Comparison of ENCODE assay signal across 13 cellular contexts in genomic region chrX:150508018-150508417, GRCh38.
A peak's percentile ranks its signal among the peaks of the same experiment; 100 is the strongest.
DNase-seq lines count a peak whose midpoint lies in the region; ATAC-seq, FAIRE-seq and TF ChIP-seq lines count a peak whose summit lies in the region.
"Had no signal": no experiment of that assay in that cellular context is flagged by ENCODE, and none has a peak within 500 bp of the region (broad histone marks: within the 10 kb centered on the region; RNA-seq: fewer than 3 reads in every experiment).

No MANE protein-coding gene starts in this region.

- WGBS in K562 (ENCODE audit: insufficient coverage, low coverage, missing lambda C conversion rate), result 13% methylated on average over 3 of the region's 5 CpGs
- 34 to 55% (median 41%) methylated on average over 5 of the region's 5 CpGs for WGBS in ovary, 3 donors

- peaks cover 0 to 5% of the 10 kb centered on the region in 2 experiments; a peak in 2 of 5 replicates for H3K4me1 ChIP-seq in K562 (replicated peaks in 1 of 2; ENCODE audit: control insufficient read depth in 2 of 2, insufficient read depth in 2 of 2, low read length in 2 of 2)
- H3K4me1 ChIP-seq in ovary (ENCODE audit: insufficient read depth), result peaks cover 3% of the 10 kb centered on the region
- peaks cover 10% of the 10 kb centered on the region for H3K4me1 ChIP-seq in upper lobe of right lung

- CTCF ChIA-PET in K562 (lab: Yijun Ruan, JAX; ENCODE audit: low intra/inter-chr PET ratio), result no interaction called here

- no peak for ATAC-seq in K562
- no peak for ATAC-seq in upper lobe of right lung
- ATAC-seq in GM21786 (IDR thresholded peaks at IDR 0.05; ENCODE audit: unreplicated experiment), result no peak
- ATAC-seq in HG02885 (IDR thresholded peaks at IDR 0.05; ENCODE audit: poor library complexity, unreplicated experiment), result no peak

- H3K9me1 ChIP-seq in K562 (ENCODE audit: control insufficient read depth, insufficient read depth, low read length), result no peaks in the 10 kb centered on the region

- in situ Hi-C loops in K562 (cut with MboI), result no loop called here

- 0 out of 2 replicates have a peak overlapping the region, but pooled peaks have one; percentile 45 for H2AFZ ChIP-seq in K562 (ENCODE audit: low read depth, low read length)

- no peak for TF ChIP-seq POLR2A in K562 (conservative IDR thresholded peaks at IDR 0.05)
- no peak for TF ChIP-seq POLR2A in ovary (IDR thresholded peaks at IDR 0.05)

- no peak for TF ChIP-seq EP300 in K562 (IDR thresholded peaks at IDR 0.05; ENCODE audit: low read length)
- TF ChIP-seq EP300 in ovary (IDR thresholded peaks at IDR 0.05), result no peak

- POLR2A ChIA-PET in K562 (lab: Yijun Ruan, JAX), result no interaction called here

- H3K79me2 ChIP-seq in K562 (ENCODE audit: control insufficient read depth, insufficient read depth, low read length), result no peaks in the 10 kb centered on the region

- intact Hi-C loops in K562 (cut with micrococcal nuclease), result no loop called here
- intact Hi-C loops in head of caudate nucleus (cut with DNase I), result no loop called here
- intact Hi-C loops in ovary (cut with DNase I), result loop anchor here in 3 of 4 donors (5.0 to 10.0 kb wide), 3 partner anchors 57 to 143 kb away; partner anchors contain the start of genes MAMLD1 (in 1 of the 3) and MTM1 (in 1 of the 3)
- intact Hi-C loops in upper lobe of right lung (cut with DNase I), result no loop called here

- no peak for DNase-seq in K562 (ENCODE audit: extremely low read depth in 1 of 4, low spot score in 3 of 4)
- DNase-seq in head of caudate nucleus, result peak in 30 of 42 donors; percentile 8 to 76 (median 38)
- DNase-seq in ovary, result peak in 2 of 5 donors; percentile 40 to 46
- no peak for DNase-seq in upper lobe of right lung
- no peak for DNase-seq in cerebellar nuclear complex (lab: John Stamatoyannopoulos, UW)
- DNase-seq: activated B cell treated with CpG ODN at 0.5 μM for 24 hours; activated T-cell treated with anti-CD3 and anti-CD28 coated beads for 4 hours; NCI-H526 treated with DMSO at 0.1 percent for 48 hours; stimulated activated CD4-positive, alpha-beta T cell treated with anti-CD3 and anti-CD28 coated beads, Interleukin-1b, Interleukin-23, amount 100 ng/mL, for 48 hours had no signal

- no peak overlapping the region for H3K4me3 ChIP-seq in K562
- H3K4me3 ChIP-seq in ovary, result no peak overlapping the region
- H3K4me3 ChIP-seq in upper lobe of right lung, result no peak overlapping the region
- H3K4me3 ChIP-seq: SK-N-MC had no signal

- H3K9me3 ChIP-seq in K562 (replicated peaks; ENCODE audit: control insufficient read depth, insufficient read depth, low read depth, low read length), result no peaks in the 10 kb centered on the region
- H3K9me3 ChIP-seq in ovary, result no peaks in the 10 kb centered on the region
- no peaks in the 10 kb centered on the region for H3K9me3 ChIP-seq in upper lobe of right lung

- no peaks in the 10 kb centered on the region for H3K36me3 ChIP-seq in K562 (ENCODE audit: control insufficient read depth, insufficient read depth, low read length)
- H3K36me3 ChIP-seq in ovary, result no peaks in the 10 kb centered on the region
- no peaks in the 10 kb centered on the region for H3K36me3 ChIP-seq in upper lobe of right lung

- H3K27me3 ChIP-seq in K562 (ENCODE audit: control insufficient read depth in 2 of 2, insufficient read depth in 2 of 2, low read length in 2 of 2) (peaks cover 3 to 67% of the 10 kb centered on the region in 2 experiments; a peak in 4 of 5 replicates), ovary (no peaks in the 10 kb centered on the region), upper lobe of right lung (no peaks in the 10 kb centered on the region)

- no peak for TF ChIP-seq RAD21 in K562 (CRISPR knock-in tag; conservative IDR thresholded peaks at IDR 0.05 in 1 of 2, IDR thresholded peaks at IDR 0.05 in 1 of 2)

- H3K27ac ChIP-seq in K562 (ENCODE audit: extremely low read depth, low read depth, low read length) (no peak overlapping the region), ovary (peak overlapping the region; percentile 53 to 90), upper lobe of right lung (peak overlapping the region; percentile 77)
- H3K27ac ChIP-seq: epithelial cell of prostate, SK-N-MC had no signal

- FAIRE-seq in K562 (lab: Jason Lieb, UNC), result no peak

- H4K20me1 ChIP-seq in K562 (replicated peaks; ENCODE audit: control insufficient read depth, insufficient read depth, low read length), result no peaks in the 10 kb centered on the region; the same call in 1 of the 2 replicates

- no peak overlapping the region for H3K9ac ChIP-seq in K562 (ENCODE audit: insufficient read depth in 1 of 2, low read depth in 2 of 2, low read length in 2 of 2)

- TF ChIP-seq CTCF in K562 (IDR thresholded peaks at IDR 0.05 in 2 of 3, conservative IDR thresholded peaks at IDR 0.05 in 1 of 3; ENCODE audit: insufficient read depth in 2 of 3, low read depth in 1 of 3, low read length in 3 of 3) (no peak), ovary (IDR thresholded peaks at IDR 0.05) (no peak), upper lobe of right lung (IDR thresholded peaks at IDR 0.05) (no peak)

- no TSS peak for BruUV-seq in K562 (replicated peaks; lab: Mats Ljungman, UMichigan)

- no peak overlapping the region for H3K4me2 ChIP-seq in K562 (ENCODE audit: insufficient read depth, low read length)

TF ChIP-seq in K562, 482 proteins besides CTCF, POLR2A, EP300 and RAD21:
- TF ChIP-seq NR2F6 (CRISPR knock-in tag; IDR thresholded peaks at IDR 0.05) (no peak), TFE3 (CRISPR knock-in tag; IDR thresholded peaks at IDR 0.05) (0 out of 2 replicates have a peak, but pooled peaks have one; percentile 28)

Comparison
In these comparisons a context has a peak if more than half of its experiments do, and no peak if none do; other contexts are left out.
1. DNase-seq: peak in head of caudate nucleus (30 of 42); none in K562 (0 of 4), upper lobe of right lung (single experiment) and cerebellar nuclear complex (0 of 2).
2. intact Hi-C loops: an anchor here in ovary (5.0 to 10.0 kb wide); none called in K562, head of caudate nucleus and upper lobe of right lung.